ENCODE assay signal across 15 cellular contexts in the genomic region with DNA sequence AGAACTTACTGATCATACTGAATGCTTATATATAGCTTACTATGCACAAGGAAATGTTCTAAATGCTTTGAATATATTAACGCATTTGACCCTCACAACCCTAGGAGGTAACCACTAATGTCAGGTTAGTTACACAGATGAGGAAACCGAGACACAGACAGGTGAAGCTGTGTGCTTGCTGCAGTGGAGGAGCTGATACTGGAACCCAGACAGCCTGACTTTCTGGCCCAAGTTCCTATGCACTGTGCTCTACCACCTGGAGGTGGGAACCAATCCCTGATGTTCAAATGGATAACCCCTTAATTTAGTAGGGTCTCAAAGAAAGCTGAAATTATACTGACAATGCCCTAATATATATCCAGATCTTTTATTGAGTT.
A peak's percentile ranks its signal among the peaks of the same experiment; 100 is the strongest.
DNase-seq lines count a peak whose midpoint lies in the region; ATAC-seq and TF ChIP-seq lines count a peak whose summit lies in the region.
"Had no signal": no experiment of that assay in that cellular context is flagged by ENCODE, and none has a peak within 500 bp of the region (broad histone marks: within the 10 kb centered on the region; RNA-seq: fewer than 3 reads in every experiment).

No MANE protein-coding gene starts in this region.

- peak overlapping the region in 2 of 8 donors; percentile 20 to 31 for H3K27ac Mint-ChIP-seq in CD8-positive, alpha-beta memory T cell
- H3K27ac Mint-ChIP-seq in stimulated activated effector memory CD8-positive, alpha-beta T cell treated with anti-CD3 and anti-CD28 coated beads, Interleukin-12 subunit alpha, Interleukin-12 subunit beta, amount 100 ng/mL, for 72 hours, result no peak overlapping the region

- peak overlapping the region in 8 of 10 donors; percentile 7 to 89 (median 74) for H3K27ac ChIP-seq in heart right ventricle
- peak overlapping the region; percentile 43 to 89 (median 88) for H3K27ac ChIP-seq in transverse colon
- no peak overlapping the region for H3K27ac ChIP-seq in CD8-positive, alpha-beta memory T cell (ENCODE audit: low read depth, low read length)
- H3K27ac ChIP-seq: adrenal gland, thyroid gland had no signal

- CTCF ChIA-PET in CD8-positive, alpha-beta memory T cell (lab: Charles Lee), result interaction anchor here (2.1 to 10.7 kb wide), 2 partner anchors 8 to 10 kb away, joined by 8 to 72 read pairs; no protein-coding TSS in a partner anchor

- POLR2A ChIA-PET in CD8-positive, alpha-beta memory T cell (lab: Charles Lee), result no interaction called here

- H3K4me1 Mint-ChIP-seq in CD8-positive, alpha-beta memory T cell, result peaks cover 3 to 8% (median 7%) of the 10 kb centered on the region in 3 donors
- peaks cover 10% of the 10 kb centered on the region for H3K4me1 Mint-ChIP-seq in stimulated activated effector memory CD8-positive, alpha-beta T cell treated with anti-CD3 and anti-CD28 coated beads, Interleukin-12 subunit alpha, Interleukin-12 subunit beta, amount 100 ng/mL, for 72 hours

- in situ Hi-C loops in transverse colon (cut with MboI; ENCODE audit: low pct_ligation_motif_present in 1 of 4, low pct_unique_long_range_greater_than_20kb in 1 of 4, low sequenced_read_pairs in 3 of 4), result loop anchor here in 1 of 4 donors (25.0 kb wide), 1 partner anchor 396 kb away; no protein-coding TSS in a partner anchor

- no peak overlapping the region for H3K4me3 ChIP-seq in heart right ventricle
- H3K4me3 ChIP-seq in transverse colon, result no peak overlapping the region
- no peak overlapping the region for H3K4me3 ChIP-seq in CD8-positive, alpha-beta memory T cell (ENCODE audit: low read length)
- H3K4me3 ChIP-seq: adrenal gland, thyroid gland had no signal

- no peaks in the 10 kb centered on the region for H3K27me3 ChIP-seq in heart right ventricle
- H3K27me3 ChIP-seq in transverse colon, result no peaks in the 10 kb centered on the region
- no peaks in the 10 kb centered on the region for H3K27me3 ChIP-seq in CD8-positive, alpha-beta memory T cell (ENCODE audit: insufficient read depth, low read length, poor library complexity, severe bottlenecking)
- H3K27me3 ChIP-seq: adrenal gland, thyroid gland had no signal

- H3K4me1 ChIP-seq in heart right ventricle (peaks cover 14 to 100% (median 75%) of the 10 kb centered on the region in 9 donors), transverse colon (peaks cover 9 to 43% (median 21%) of the 10 kb centered on the region in 4 donors)
- no peaks in the 10 kb centered on the region for H3K4me1 ChIP-seq in CD8-positive, alpha-beta memory T cell (ENCODE audit: insufficient read depth, low read length)

- intact Hi-C loops in heart right ventricle (cut with DNase I), result loop anchor here in 1 of 10 donors (10.0 kb wide), 1 partner anchor 123 kb away; the partner anchor contains the start of gene SORBS1
- intact Hi-C loops in left ventricle myocardium superior (cut with micrococcal nuclease), result no loop called here
- intact Hi-C loops in transverse colon (cut with DNase I; ENCODE audit: low total_unique reads), result loop anchor here (10.0 kb wide), 1 partner anchor 123 kb away; the partner anchor contains the start of gene SORBS1

- H3K27me3 Mint-ChIP-seq in CD8-positive, alpha-beta memory T cell, result peaks cover 0 to 18% of the 10 kb centered on the region in 2 donors

- H3K9me3 Mint-ChIP-seq in CD8-positive, alpha-beta memory T cell, result no peaks in the 10 kb centered on the region
- H3K9me3 Mint-ChIP-seq in stimulated activated effector memory CD8-positive, alpha-beta T cell treated with anti-CD3 and anti-CD28 coated beads, Interleukin-12 subunit alpha, Interleukin-12 subunit beta, amount 100 ng/mL, for 72 hours, result no peaks in the 10 kb centered on the region

- TF ChIP-seq POLR2A in transverse colon (IDR thresholded peaks at IDR 0.05), result no peak

- H3K36me3 Mint-ChIP-seq in CD8-positive, alpha-beta memory T cell, result no peaks in the 10 kb centered on the region
- no peaks in the 10 kb centered on the region for H3K36me3 Mint-ChIP-seq in stimulated activated effector memory CD8-positive, alpha-beta T cell treated with anti-CD3 and anti-CD28 coated beads, Interleukin-12 subunit alpha, Interleukin-12 subunit beta, amount 100 ng/mL, for 72 hours

- no peak for DNase-seq in heart right ventricle
- DNase-seq in left ventricle myocardium superior, result no peak
- no peak for DNase-seq in transverse colon
- DNase-seq in CD8-positive, alpha-beta memory T cell, result no peak
- no peak for DNase-seq in amygdala (lab: John Stamatoyannopoulos, UW)
- DNase-seq in stimulated activated effector memory CD8-positive, alpha-beta T cell treated with anti-CD3 and anti-CD28 coated beads, Interleukin-12 subunit alpha, Interleukin-12 subunit beta, amount 100 ng/mL, for 72 hours (ENCODE audit: low spot score in 2 of 2), result no peak
- DNase-seq: activated T-cell treated with anti-CD3 and anti-CD28 coated beads for 4 hours, adrenal gland, Calu3, foreskin melanocyte, NCI-H1048, NCI-H526, thyroid gland had no signal

- H3K36me3 ChIP-seq in heart right ventricle (peaks cover 0 to 21% (median 0%) of the 10 kb centered on the region in 9 donors), transverse colon (no peaks in the 10 kb centered on the region)
- H3K36me3 ChIP-seq in CD8-positive, alpha-beta memory T cell (ENCODE audit: insufficient read depth, low read length), result no peaks in the 10 kb centered on the region
- H3K36me3 ChIP-seq: adrenal gland, thyroid gland had no signal

- WGBS in heart right ventricle, 2 donors, result 93% methylated on average over 2 of the region's 2 CpGs
- 75 to 86% methylated on average over 1 to 2 of the region's 2 CpGs for WGBS in transverse colon (ENCODE audit: low coverage in 1 of 2), 2 donors

- TF ChIP-seq CTCF in heart right ventricle (IDR thresholded peaks at IDR 0.05) (no peak), transverse colon (IDR thresholded peaks at IDR 0.05) (no peak)

- H3K4me3 Mint-ChIP-seq in CD8-positive, alpha-beta memory T cell, result no peak overlapping the region
- no peak overlapping the region for H3K4me3 Mint-ChIP-seq in stimulated activated effector memory CD8-positive, alpha-beta T cell treated with anti-CD3 and anti-CD28 coated beads, Interleukin-12 subunit alpha, Interleukin-12 subunit beta, amount 100 ng/mL, for 72 hours

- TF ChIP-seq EP300 in transverse colon (IDR thresholded peaks at IDR 0.05; ENCODE audit: low read depth), result no peak

- H3K9me3 ChIP-seq in heart right ventricle (no peaks in the 10 kb centered on the region), transverse colon (no peaks in the 10 kb centered on the region)
- no peaks in the 10 kb centered on the region for H3K9me3 ChIP-seq in CD8-positive, alpha-beta memory T cell (ENCODE audit: low read length)
- H3K9me3 ChIP-seq: adrenal gland, thyroid gland had no signal

- ATAC-seq in heart right ventricle (no peak), left ventricle myocardium superior (no peak), HG02642 (IDR thresholded peaks at IDR 0.05; ENCODE audit: poor library complexity, unreplicated experiment) (peak; percentile 15), HG03558 (IDR thresholded peaks at IDR 0.05; ENCODE audit: extremely low read depth, unreplicated experiment) (peak; percentile 23)
- no peak for ATAC-seq in stimulated activated effector memory CD8-positive, alpha-beta T cell treated with anti-CD3 and anti-CD28 coated beads, Interleukin-12 subunit alpha, Interleukin-12 subunit beta, amount 100 ng/mL, for 72 hours

Comparison
In these comparisons a context has a peak if more than half of its experiments do, and no peak if none do; other contexts are left out.
1. ATAC-seq: peak in HG02642 (single experiment) and HG03558 (single experiment); none in heart right ventricle (0 of 8), left ventricle myocardium superior (single experiment) and stimulated activated effector memory CD8-positive, alpha-beta T cell treated with anti-CD3 and anti-CD28 coated beads, Interleukin-12 subunit alpha, Interleukin-12 subunit beta, amount 100 ng/mL, for 72 hours (single experiment).